In genomic region chr5:133482033-133482432, GRCh38 we compare ENCODE assay signal across 14 cellular contexts.
DNase-seq lines count a peak whose midpoint lies in the region; ATAC-seq and TF ChIP-seq lines count a peak whose summit lies in the region.
"Had no signal": no experiment of that assay in that cellular context is flagged by ENCODE, and none has a peak within 500 bp of the region (broad histone marks: within the 10 kb centered on the region; RNA-seq: fewer than 3 reads in every experiment).

No MANE protein-coding gene starts in this region.

- no peak for ATAC-seq in SK-N-SH treated with all-trans-retinoic acid at 6 μM for 48 hours
- peak; percentile 73 for ATAC-seq in left lobe of liver
- ATAC-seq in GM21423 (IDR thresholded peaks at IDR 0.05; ENCODE audit: unreplicated experiment) = no peak

- no peaks in the 10 kb centered on the region for H3F3A ChIP-seq in SK-N-SH (replicated peaks; ENCODE audit: insufficient read depth)

- no peak overlapping the region for H3K4me3 ChIP-seq in SK-N-SH (ENCODE audit: low read depth in 2 of 2, low read length in 1 of 2)
- no peak overlapping the region for H3K4me3 ChIP-seq in brain microvascular endothelial cell (ENCODE audit: low read depth, low read length)
- H3K4me3 ChIP-seq: BLaER1, HAP-1 had no signal

- no peaks in the 10 kb centered on the region for H3K36me3 ChIP-seq in SK-N-SH (replicated peaks in 1 of 2; ENCODE audit: control insufficient read depth in 1 of 2, insufficient read depth in 2 of 2, low read length in 1 of 2)
- no peaks in the 10 kb centered on the region for H3K36me3 ChIP-seq in brain microvascular endothelial cell (replicated peaks)
- H3K36me3 ChIP-seq: BLaER1, HAP-1 had no signal

- DNase-seq in SK-N-SH = no peak
- DNase-seq in brain microvascular endothelial cell = peak; percentile 2
- DNase-seq in endothelial cell (ENCODE audit: low spot score) = no peak
- peak; percentile 51 for DNase-seq in left lobe of liver (ENCODE audit: low spot score)
- no peak for DNase-seq in GM20000 (ENCODE audit: low spot score)
- DNase-seq in activated T-cell treated with anti-CD3 and anti-CD28 coated beads for 4 hours = no peak
- DNase-seq: AML-193, Calu3, DMS 273 treated with DMSO at 0.1 percent for 48 hours had no signal

- H3K27me3 Mint-ChIP-seq in endothelial cell (ENCODE audit: unreplicated experiment) = peaks cover 2% of the 10 kb centered on the region

- H3K9me3 Mint-ChIP-seq in endothelial cell (ENCODE audit: unreplicated experiment) = no peaks in the 10 kb centered on the region

- no peaks in the 10 kb centered on the region for H3K9me2 ChIP-seq in SK-N-SH

- no peaks in the 10 kb centered on the region for H4K20me1 ChIP-seq in SK-N-SH (ENCODE audit: insufficient read depth)
- H4K20me1 ChIP-seq: BLaER1 had no signal

- H3K27ac ChIP-seq in SK-N-SH (ENCODE audit: low read depth in 2 of 2, low read length in 1 of 2) (peak overlapping the region in 1 of 2 experiments; percentile 43; a peak in 1 of 4 replicates), brain microvascular endothelial cell (no peak overlapping the region)
- H3K27ac ChIP-seq: 22Rv1, BLaER1 had no signal

- POLR2A ChIA-PET in SK-N-SH (lab: Yijun Ruan, JAX) = no interaction called here

- H3K27me3 ChIP-seq in SK-N-SH (ENCODE audit: insufficient read depth) (no peaks in the 10 kb centered on the region; the same call in 1 of the 2 replicates), brain microvascular endothelial cell (replicated peaks) (no peaks in the 10 kb centered on the region)
- H3K27me3 ChIP-seq: BLaER1 had no signal

- H3K4me1 Mint-ChIP-seq in endothelial cell (ENCODE audit: unreplicated experiment) = peaks cover 6% of the 10 kb centered on the region

- H3K9me3 ChIP-seq in SK-N-SH = no peaks in the 10 kb centered on the region
- H3K9me3 ChIP-seq: HAP-1 had no signal

- TF ChIP-seq CTCF in SK-N-SH (IDR thresholded peaks at IDR 0.05) (no peak), brain microvascular endothelial cell (IDR thresholded peaks at IDR 0.05; ENCODE audit: low read depth, low read length, missing control alignments) (no peak), endothelial cell (IDR thresholded peaks at IDR 0.05; ENCODE audit: unreplicated experiment) (no peak), GM20000 (IDR thresholded peaks at IDR 0.05; ENCODE audit: extremely low read depth, missing control alignments) (no peak)

- no peak overlapping the region for H3K9ac ChIP-seq in SK-N-SH
- H3K9ac ChIP-seq: BLaER1 had no signal

- TF ChIP-seq RAD21 in SK-N-SH (IDR thresholded peaks at IDR 0.05; ENCODE audit: low read length) = no peak

- no peak overlapping the region for H3K4me3 Mint-ChIP-seq in endothelial cell (ENCODE audit: unreplicated experiment)

- H3K4me2 ChIP-seq in SK-N-SH = no peak overlapping the region
- H3K4me2 ChIP-seq: BLaER1 had no signal

- WGBS in SK-N-SH (ENCODE audit: low lambda C conversion rate) = 52% methylated on average over 3 of the region's 3 CpGs

- H3K79me2 ChIP-seq in SK-N-SH (ENCODE audit: insufficient read depth) = no peaks in the 10 kb centered on the region

- peak overlapping the region; percentile 3 for H3K27ac Mint-ChIP-seq in endothelial cell (ENCODE audit: unreplicated experiment)

- H3K4me1 ChIP-seq in SK-N-SH (ENCODE audit: control insufficient read depth in 1 of 2, insufficient read depth in 2 of 2, low read depth in 1 of 2, low read length in 1 of 2) = peaks cover 0 to 36% of the 10 kb centered on the region in 2 experiments; a peak in 1 of 4 replicates
- H3K4me1 ChIP-seq: BLaER1, HAP-1 had no signal

- no peak overlapping the region for H2AFZ ChIP-seq in SK-N-SH (ENCODE audit: low read depth)

- in situ Hi-C loops in brain microvascular endothelial cell (cut with HindIII; ENCODE audit: low pct_ligation_motif_present, low sequenced_read_pairs) = no loop called here

- CTCF ChIA-PET in SK-N-SH (lab: Yijun Ruan, JAX) = interaction anchor here (0.6 to 1.0 kb wide), 2 partner anchors 22 to 599 kb away, joined by 3 to 4 read pairs; no protein-coding TSS in a partner anchor

- no peak for TF ChIP-seq EP300 in SK-N-SH (IDR thresholded peaks at IDR 0.05; ENCODE audit: borderline replicate concordance in 1 of 2, low read depth in 1 of 2, low read length in 1 of 2)

- no peaks in the 10 kb centered on the region for H3K36me3 Mint-ChIP-seq in endothelial cell (ENCODE audit: low read depth, unreplicated experiment)

TF ChIP-seq in SK-N-SH, 30 proteins besides CTCF, POLR2A, EP300 and RAD21 (continues in another document):
- TF ChIP-seq, protein P1, sequence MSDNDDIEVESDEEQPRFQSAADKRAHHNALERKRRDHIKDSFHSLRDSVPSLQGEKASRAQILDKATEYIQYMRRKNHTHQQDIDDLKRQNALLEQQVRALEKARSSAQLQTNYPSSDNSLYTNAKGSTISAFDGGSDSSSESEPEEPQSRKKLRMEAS (IDR thresholded peaks at IDR 0.05; ENCODE audit: low read depth) = no peak
- TF ChIP-seq TCF12 (IDR thresholded peaks at IDR 0.05) = peak; percentile 31; the same call in 1 of the 2 replicates
- TF ChIP-seq POLR2AphosphoS5 (IDR thresholded peaks at IDR 0.05; ENCODE audit: low read depth, low read length) = no peak
- TF ChIP-seq RCOR1 (IDR thresholded peaks at IDR 0.05; ENCODE audit: low read length) = no peak
- no peak for TF ChIP-seq CHD2 (IDR thresholded peaks at IDR 0.05; ENCODE audit: low read length, partially characterized antibody)
- TF ChIP-seq USF2 (IDR thresholded peaks at IDR 0.05; ENCODE audit: borderline replicate concordance, low read depth, low read length) = no peak
- no peak for TF ChIP-seq ELF1 (IDR thresholded peaks at IDR 0.05)
- TF ChIP-seq MEF2A (IDR thresholded peaks at IDR 0.05; ENCODE audit: borderline replicate concordance, low read depth) = no peak
- TF ChIP-seq MXI1 (IDR thresholded peaks at IDR 0.05; ENCODE audit: low read depth, low read length) = no peak
- no peak for TF ChIP-seq NRF1 (IDR thresholded peaks at IDR 0.05; ENCODE audit: low read depth, low read length)
- TF ChIP-seq NFIC (IDR thresholded peaks at IDR 0.05; ENCODE audit: borderline replicate concordance) = peak; percentile 39; the same call in 1 of the 2 replicates
- TF ChIP-seq, protein P2, sequence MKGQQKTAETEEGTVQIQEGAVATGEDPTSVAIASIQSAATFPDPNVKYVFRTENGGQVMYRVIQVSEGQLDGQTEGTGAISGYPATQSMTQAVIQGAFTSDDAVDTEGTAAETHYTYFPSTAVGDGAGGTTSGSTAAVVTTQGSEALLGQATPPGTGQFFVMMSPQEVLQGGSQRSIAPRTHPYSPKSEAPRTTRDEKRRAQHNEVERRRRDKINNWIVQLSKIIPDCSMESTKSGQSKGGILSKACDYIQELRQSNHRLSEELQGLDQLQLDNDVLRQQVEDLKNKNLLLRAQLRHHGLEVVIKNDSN (IDR thresholded peaks at IDR 0.05; ENCODE audit: borderline replicate concordance, low read depth) = no peak

TF ChIP-seq in SK-N-SH treated with all-trans-retinoic acid at 6 μM for 48 hours, 23 proteins besides CTCF, POLR2A, EP300 and RAD21:
- TF ChIP-seq SNAI2 (CRISPR knock-in tag; IDR thresholded peaks at IDR 0.05) (no peak), PPARA (CRISPR knock-in tag; IDR thresholded peaks at IDR 0.05; ENCODE audit: borderline replicate concordance) (no peak), OSR1 (CRISPR knock-in tag; IDR thresholded peaks at IDR 0.05) (no peak), TSHZ2 (CRISPR knock-in tag; IDR thresholded peaks at IDR 0.05) (no peak), TOX (CRISPR knock-in tag; IDR thresholded peaks at IDR 0.05; ENCODE audit: borderline replicate concordance) (no peak), ISL1 (CRISPR knock-in tag; IDR thresholded peaks at IDR 0.05) (no peak)

Comparison
In these comparisons a context has a peak if more than half of its experiments do, and no peak if none do; other contexts are left out.
1. DNase-seq: peak in brain microvascular endothelial cell (single experiment) and left lobe of liver (single experiment); none in SK-N-SH (single experiment), endothelial cell (single experiment), GM20000 (single experiment) and activated T-cell treated with anti-CD3 and anti-CD28 coated beads for 4 hours (single experiment).